15 cellular contexts compared by ENCODE assay signal in genomic region chr7:29957921-29958320, GRCh38. TPM values are rescaled to one million over a fixed set of nuclear protein-coding genes. Genes with fewer than 3 reads are reported as not detected.
DNase-seq lines count a peak whose midpoint lies in the region; ATAC-seq and TF ChIP-seq lines count a peak whose summit lies in the region.
"Had no signal": no experiment of that assay in that cellular context is flagged by ENCODE, and none has a peak within 500 bp of the region (broad histone marks: within the 10 kb centered on the region; RNA-seq: fewer than 3 reads in every experiment).

No MANE protein-coding gene starts in this region.

- DNase-seq in NCI-H1436 (lab: John Stamatoyannopoulos, UW) (peak; percentile 7), NCI-H1436 treated with DMSO at 0.1 percent for 48 hours (lab: John Stamatoyannopoulos, UW) (no peak), NCI-H1105 (lab: John Stamatoyannopoulos, UW) (peak; percentile 32), NCI-H69 (lab: John Stamatoyannopoulos, UW) (peak; percentile 71), left kidney (ENCODE audit: low read depth, low spot score) (peak; percentile 16), erythroblast (lab: John Stamatoyannopoulos, UW) (no peak), PC-3 (no peak)
- no peak for DNase-seq in stimulated activated CD4-positive, alpha-beta T cell treated with anti-CD3 and anti-CD28 coated beads, Interleukin-2, amount 100 ng/mL, for 24 hours
- DNase-seq: activated CD4-positive, alpha-beta T cell treated with anti-CD3 and anti-CD28 coated beads for 36 hours; activated naive CD4-positive, alpha-beta T cell treated with anti-CD3 and anti-CD28 coated beads for 36 hours; effector memory CD8-positive, alpha-beta T cell; left colon; NK-92 treated with Interleukin-12 subunit alpha and Interleukin-12 subunit beta, amount 100 ng/mL, for 24 hours; pancreas; thyroid gland had no signal

- no peaks in the 10 kb centered on the region for H3K9me2 ChIP-seq in PC-3 (replicated peaks; ENCODE audit: low read length)

- CTCF ChIA-PET in PC-3 (lab: Charles Lee), result interaction anchor here (1.0 kb wide), 1 partner anchor 19 kb away, joined by 4 read pairs; no protein-coding TSS in a partner anchor

- BruUV-seq in PC-3 (replicated peaks; lab: Mats Ljungman, UMichigan), result no TSS peak

- no peak overlapping the region for H3K9ac ChIP-seq in PC-3 (ENCODE audit: low read length)

- no peaks in the 10 kb centered on the region for H3F3A ChIP-seq in PC-3 (ENCODE audit: low read length, unreplicated experiment)

- no peak overlapping the region for H3K4me3 ChIP-seq in PC-3 (ENCODE audit: low read length)
- H3K4me3 ChIP-seq: pancreas, thyroid gland had no signal

- no peaks in the 10 kb centered on the region for H3K79me2 ChIP-seq in PC-3 (ENCODE audit: low read length)

- no peak overlapping the region for H3K4me2 ChIP-seq in PC-3 (ENCODE audit: low read length)

- no peaks in the 10 kb centered on the region for H3K4me1 ChIP-seq in PC-3 (ENCODE audit: insufficient read depth, low read length)
- H3K4me1 ChIP-seq: thyroid gland had no signal

- no peaks in the 10 kb centered on the region for H3K9me3 ChIP-seq in PC-3 (ENCODE audit: low read length)
- H3K9me3 ChIP-seq: pancreas, thyroid gland had no signal

- TF ChIP-seq POLR2A in erythroblast (IDR thresholded peaks at IDR 0.05; ENCODE audit: low read length), result no peak

- 0 out of 2 replicates have a peak, but pooled peaks cover 1% of the 10 kb centered on the region for H3K36me3 ChIP-seq in PC-3 (ENCODE audit: low read depth, low read length)
- H3K36me3 ChIP-seq: pancreas, thyroid gland had no signal

- POLR2A ChIA-PET in PC-3 (lab: Charles Lee; ENCODE audit: unreplicated experiment), result no interaction called here

- no peak for TF ChIP-seq CTCF in PC-3 (conservative IDR thresholded peaks at IDR 0.05; ENCODE audit: low read depth, low read length)

- H2AFZ ChIP-seq in PC-3 (ENCODE audit: low read length), result no peak overlapping the region

- intact Hi-C loops in PC-3 (cut with micrococcal nuclease), result no loop called here

- no peak overlapping the region for H3K27ac ChIP-seq in PC-3 (ENCODE audit: low read length)
- H3K27ac ChIP-seq: pancreas, thyroid gland had no signal

- ATAC-seq in PC-3, result no peak
- ATAC-seq: activated CD4-positive, alpha-beta T cell treated with anti-CD3 and anti-CD28 coated beads for 36 hours; effector memory CD8-positive, alpha-beta T cell; left colon; pancreas had no signal

- no peaks in the 10 kb centered on the region for H3K27me3 ChIP-seq in PC-3 (ENCODE audit: low read length)
- H3K27me3 ChIP-seq: pancreas, thyroid gland had no signal

- H4K20me1 ChIP-seq in PC-3 (ENCODE audit: low read length), result no peaks in the 10 kb centered on the region

RNA-seq across cellular contexts. Expression of gene SCRN1, which starts 31.7 kb away (rescaled TPM):
- total RNA-seq in PC-3 (2014; rRNA removed), result 33.9 and 37.9 TPM in 2 replicates

Comparison
In these comparisons a context has a peak if more than half of its experiments do, and no peak if none do; other contexts are left out.
1. DNase-seq: peak in NCI-H1436 (single experiment), NCI-H1105 (single experiment), NCI-H69 (single experiment) and left kidney (single experiment); none in NCI-H1436 treated with DMSO at 0.1 percent for 48 hours (single experiment), stimulated activated CD4-positive, alpha-beta T cell treated with anti-CD3 and anti-CD28 coated beads, Interleukin-2, amount 100 ng/mL, for 24 hours (0 of 2), erythroblast (0 of 2) and PC-3 (single experiment).